33 cellular contexts compared by ENCODE assay signal in the genomic region with DNA sequence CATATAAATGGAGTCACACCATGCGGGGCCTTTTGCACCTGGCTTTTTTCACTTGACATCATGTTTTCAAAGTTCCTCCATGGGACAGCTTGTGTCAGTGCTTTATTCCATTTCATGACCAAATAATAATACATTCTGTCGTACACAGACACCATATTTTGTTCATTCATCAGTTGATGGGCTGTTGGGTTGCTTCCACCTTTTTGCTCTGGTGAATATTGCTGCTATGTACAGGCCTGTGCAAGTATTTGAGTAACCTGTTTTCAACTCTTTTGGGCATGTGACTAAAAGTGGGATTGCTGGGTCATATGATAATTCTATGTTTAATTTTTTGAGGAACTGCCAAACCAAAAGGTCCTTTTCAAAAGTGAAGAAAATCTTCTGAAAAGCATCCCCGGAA. TPM values are rescaled to one million over a fixed set of nuclear protein-coding genes. Genes with fewer than 3 reads are reported as not detected.
"Had no signal": no experiment of that assay in that cellular context is flagged by ENCODE, and none has a peak within 500 bp of the region (broad histone marks: within the 10 kb centered on the region; RNA-seq: fewer than 3 reads in every experiment).

No MANE protein-coding gene starts in this region.

- H3K9me3 ChIP-seq: left ventricle myocardium inferior, neutrophil, right atrium auricular region, right lobe of liver, suprapubic skin, thoracic aorta, tibial artery, upper lobe of right lung had no signal

- H3K4me1 ChIP-seq: left ventricle myocardium inferior, neural progenitor cell, right atrium auricular region, right lobe of liver, tibial artery, upper lobe of right lung had no signal

- H2AFZ ChIP-seq: neural progenitor cell had no signal

- H3K27me3 ChIP-seq: neural progenitor cell, neutrophil, right atrium auricular region, right lobe of liver, suprapubic skin, tibial artery, upper lobe of right lung had no signal

- FAIRE-seq: islet of Langerhans, urothelium cell line had no signal

- H3K9ac ChIP-seq: neural progenitor cell had no signal

- H3K27ac ChIP-seq: left ventricle myocardium inferior, neural progenitor cell, neutrophil, right atrium auricular region, right lobe of liver, suprapubic skin, thoracic aorta, tibial artery, upper lobe of right lung had no signal

- H3K4me2 ChIP-seq: neural progenitor cell, smooth muscle cell had no signal

- H3K4me1 Mint-ChIP-seq: immature natural killer cell, naive B cell, natural killer cell, nephron progenitor cell, neural progenitor cell had no signal

- DNase-seq: hypothalamus; immature natural killer cell; left ventricle myocardium inferior; mesendoderm; naive B cell; natural killer cell; nephron progenitor cell; occipital lobe; right lobe of liver; stimulated activated CD4-positive, alpha-beta T cell treated with anti-CD3 and anti-CD28 coated beads, Interleukin-1b, Interleukin-23, amount 100 ng/mL, for 48 hours; stimulated activated CD4-positive, alpha-beta T cell treated with anti-CD3 and anti-CD28 coated beads, Interleukin-2, amount 100 ng/mL, for 48 hours; stimulated activated CD4-positive, alpha-beta T cell treated with anti-CD3 and anti-CD28 coated beads, Interleukin-4, amount 100 ng/mL, for 4 hours; stimulated activated CD8-positive, alpha-beta memory T cell treated with anti-CD3 and anti-CD28 coated beads, Interleukin-4, amount 100 ng/mL, for 48 hours; stimulated activated naive CD4-positive, alpha-beta T cell; tibial artery; trophoblast cell; upper lobe of right lung had no signal

- H3K36me3 Mint-ChIP-seq: immature natural killer cell, mesothelial cell of epicardium, naive B cell, natural killer cell had no signal

- H3K4me3 ChIP-seq: left ventricle myocardium inferior, lung, neural progenitor cell, right atrium auricular region, right lobe of liver, smooth muscle cell, suprapubic skin, thoracic aorta, tibial artery, upper lobe of right lung had no signal

- H3K9me3 Mint-ChIP-seq: immature natural killer cell; mesothelial cell of epicardium; naive B cell; natural killer cell; nephron progenitor cell; neural progenitor cell; stimulated activated naive CD8-positive, alpha-beta T cell treated with anti-CD3 and anti-CD28 coated beads, Interleukin-15, Interleukin-2, amounts not matched to agents 100 ng/mL and 50 ng/mL, for 24 hours had no signal

- ATAC-seq: natural killer cell, right lobe of liver, upper lobe of right lung had no signal

- H3K27me3 Mint-ChIP-seq: naive B cell; progenitor cell of endocrine pancreas; stimulated activated naive CD8-positive, alpha-beta T cell treated with anti-CD3 and anti-CD28 coated beads, Interleukin-15, Interleukin-2, amounts not matched to agents 100 ng/mL and 50 ng/mL, for 24 hours had no signal

- H3K36me3 ChIP-seq: left ventricle myocardium inferior, neural progenitor cell, neutrophil, right atrium auricular region, right lobe of liver, suprapubic skin, thoracic aorta, tibial artery, upper lobe of right lung had no signal

- H3K4me3 Mint-ChIP-seq: immature natural killer cell; mesothelial cell of epicardium; naive B cell; natural killer cell; nephron progenitor cell; neural progenitor cell; stimulated activated naive CD8-positive, alpha-beta T cell treated with anti-CD3 and anti-CD28 coated beads, Interleukin-15, Interleukin-2, amounts not matched to agents 100 ng/mL and 50 ng/mL, for 24 hours had no signal

- H3K27ac Mint-ChIP-seq: immature natural killer cell; mesothelial cell of epicardium; natural killer cell; nephron progenitor cell; neural progenitor cell; progenitor cell of endocrine pancreas; stimulated activated naive CD8-positive, alpha-beta T cell treated with anti-CD3 and anti-CD28 coated beads, Interleukin-15, Interleukin-2, amounts not matched to agents 100 ng/mL and 50 ng/mL, for 24 hours had no signal

RNA-seq across cellular contexts. Expression of a gene that starts 46.9 kb away (rescaled TPM):
- total RNA-seq: kidney epithelial cell, occipital lobe, osteocyte, pulmonary artery endothelial cell, renal cortical epithelial cell had no signal
- polyA plus RNA-seq: immature natural killer cell had no signal
